In genomic region chr15:101446527-101447167, GRCh38 we compare ENCODE assay signal across 1 cellular context.
TF ChIP-seq lines count a peak whose summit lies in the region.

No MANE protein-coding gene starts in this region.

TF ChIP-seq in HepG2, 621 proteins besides CTCF, POLR2A, EP300 and RAD21 (continued from another document and continues in another):
- peak; percentile 52; the same call in 1 of the 2 replicates for TF ChIP-seq AHDC1 (CRISPR knock-in tag; IDR thresholded peaks at IDR 0.05; ENCODE audit: borderline replicate concordance)
- TF ChIP-seq ZFY (CRISPR knock-in tag; IDR thresholded peaks at IDR 0.05) = no peak
- no peak for TF ChIP-seq ZNF530 (CRISPR knock-in tag; IDR thresholded peaks at IDR 0.05; ENCODE audit: low read depth)
- TF ChIP-seq PATZ1 (CRISPR knock-in tag; IDR thresholded peaks at IDR 0.05) = no peak
- TF ChIP-seq ZNF841 (CRISPR knock-in tag; IDR thresholded peaks at IDR 0.05; ENCODE audit: borderline replicate concordance) = no peak
- peak; percentile 60 for TF ChIP-seq PPARG (CRISPR knock-in tag; conservative IDR thresholded peaks at IDR 0.05)
- no peak for TF ChIP-seq TOPORS (CRISPR knock-in tag; IDR thresholded peaks at IDR 0.05)
- no peak for TF ChIP-seq ZNF224 (CRISPR knock-in tag; IDR thresholded peaks at IDR 0.05)
- TF ChIP-seq PHF8 (CRISPR knock-in tag; IDR thresholded peaks at IDR 0.05) = no peak
- no peak for TF ChIP-seq ZNF326 (CRISPR knock-in tag; IDR thresholded peaks at IDR 0.05; ENCODE audit: borderline replicate concordance)
- TF ChIP-seq ZNF564 (CRISPR knock-in tag; IDR thresholded peaks at IDR 0.05) = no peak
- TF ChIP-seq LBX2 (CRISPR knock-in tag; IDR thresholded peaks at IDR 0.05; ENCODE audit: borderline replicate concordance) = no peak
- TF ChIP-seq NR0B2 (CRISPR knock-in tag; IDR thresholded peaks at IDR 0.05) = no peak
- TF ChIP-seq SMAD1 (CRISPR knock-in tag; IDR thresholded peaks at IDR 0.05; ENCODE audit: borderline replicate concordance, low read depth) = no peak
- TF ChIP-seq REXO4 (CRISPR knock-in tag; IDR thresholded peaks at IDR 0.05; ENCODE audit: borderline replicate concordance) = no peak
- TF ChIP-seq ATF7 (IDR thresholded peaks at IDR 0.05) = no peak
- TF ChIP-seq ATF7 (CRISPR knock-in tag; IDR thresholded peaks at IDR 0.05) = no peak
- no peak for TF ChIP-seq ZNF234 (CRISPR knock-in tag; conservative IDR thresholded peaks at IDR 0.05)
- TF ChIP-seq CBX5 (CRISPR knock-in tag; IDR thresholded peaks at IDR 0.05; ENCODE audit: borderline replicate concordance) = 0 out of 2 replicates have a peak, but pooled peaks have one; percentile 76
- no peak for TF ChIP-seq ZNF614 (CRISPR knock-in tag; IDR thresholded peaks at IDR 0.05; ENCODE audit: borderline replicate concordance)
- no peak for TF ChIP-seq RBM39 (IDR thresholded peaks at IDR 0.05; ENCODE audit: low read depth, low read length, poor library complexity, severe bottlenecking)
- no peak for TF ChIP-seq ZNF567 (CRISPR knock-in tag; IDR thresholded peaks at IDR 0.05; ENCODE audit: borderline replicate concordance)
- TF ChIP-seq ZFP62 (CRISPR knock-in tag; IDR thresholded peaks at IDR 0.05) = no peak
- no peak for TF ChIP-seq TRIM22 (IDR thresholded peaks at IDR 0.05)
- TF ChIP-seq HIC2 (CRISPR knock-in tag; IDR thresholded peaks at IDR 0.05; ENCODE audit: low read depth) = no peak
- no peak; the same call in 1 of the 2 replicates for TF ChIP-seq ZNF768 (CRISPR knock-in tag; IDR thresholded peaks at IDR 0.05)
- TF ChIP-seq ZNF44 (CRISPR knock-in tag; IDR thresholded peaks at IDR 0.05) = no peak
- TF ChIP-seq ONECUT2 (CRISPR knock-in tag; IDR thresholded peaks at IDR 0.05) = no peak
- no peak for TF ChIP-seq THAP7 (CRISPR knock-in tag; IDR thresholded peaks at IDR 0.05)
- no peak for TF ChIP-seq ZNF605 (CRISPR knock-in tag; IDR thresholded peaks at IDR 0.05)
- no peak for TF ChIP-seq ZBTB34 (CRISPR knock-in tag; IDR thresholded peaks at IDR 0.05)
- no peak for TF ChIP-seq HOXA9 (CRISPR knock-in tag; IDR thresholded peaks at IDR 0.05; ENCODE audit: borderline replicate concordance)
- TF ChIP-seq ZNF484 (CRISPR knock-in tag; IDR thresholded peaks at IDR 0.05; ENCODE audit: borderline replicate concordance, low read depth) = no peak
- TF ChIP-seq TEAD2 (CRISPR knock-in tag; IDR thresholded peaks at IDR 0.05) = no peak
- no peak for TF ChIP-seq KAT2B (IDR thresholded peaks at IDR 0.05; ENCODE audit: borderline replicate concordance, low read depth, low read length)
- no peak for TF ChIP-seq ZNF180 (CRISPR knock-in tag; IDR thresholded peaks at IDR 0.05; ENCODE audit: borderline replicate concordance, low read depth)
- no peak for TF ChIP-seq SRSF1 (optimal IDR thresholded peaks at IDR 0.05; ENCODE audit: low read depth, low read length)
- peak; percentile 32; the same call in 1 of the 2 replicates for TF ChIP-seq THAP11 (CRISPR knock-in tag; IDR thresholded peaks at IDR 0.05)
- peak; percentile 66 for TF ChIP-seq HOXA3 (CRISPR knock-in tag; IDR thresholded peaks at IDR 0.05)
- TF ChIP-seq PRPF4 (IDR thresholded peaks at IDR 0.05; ENCODE audit: low read depth, low read length, poor library complexity, severe bottlenecking) = no peak
- TF ChIP-seq CHD2 (IDR thresholded peaks at IDR 0.05; ENCODE audit: low read depth, low read length) = no peak
- no peak for TF ChIP-seq LCORL (IDR thresholded peaks at IDR 0.05)
- no peak for TF ChIP-seq LCORL (CRISPR knock-in tag; IDR thresholded peaks at IDR 0.05)
- no peak for TF ChIP-seq BORCS8-MEF2B (CRISPR knock-in tag; IDR thresholded peaks at IDR 0.05)
- no peak for TF ChIP-seq USF2 (IDR thresholded peaks at IDR 0.05; ENCODE audit: low read depth, low read length)
- TF ChIP-seq USF2 (CRISPR knock-in tag; IDR thresholded peaks at IDR 0.05; ENCODE audit: borderline replicate concordance) = 0 out of 2 replicates have a peak, but pooled peaks have one; percentile 10
